Comparison of ENCODE assay signal across 1 cellular context in the genomic region with DNA sequence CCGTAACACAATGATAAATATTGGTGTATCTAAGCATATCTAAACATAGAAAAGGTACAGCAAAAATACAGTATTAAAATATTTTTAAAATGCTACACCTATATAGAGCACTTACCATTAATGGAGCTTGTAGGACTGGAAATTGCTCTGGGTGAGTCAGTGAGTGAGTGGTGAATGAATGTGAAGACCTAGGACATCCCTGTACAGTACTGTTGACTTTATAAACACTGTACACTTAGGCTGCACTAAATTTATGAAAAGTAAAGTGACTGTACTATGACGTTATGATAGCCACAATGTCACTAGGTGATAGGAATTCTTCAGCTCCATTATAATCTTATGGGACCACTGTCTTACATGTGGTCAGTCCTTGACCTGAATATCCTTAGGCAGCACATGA.
TF ChIP-seq lines count a peak whose summit lies in the region.

No MANE protein-coding gene starts in this region.

TF ChIP-seq in IMR-90, 13 proteins besides CTCF, POLR2A, EP300 and RAD21 (continued from another document):
- TF ChIP-seq, protein P1, sequence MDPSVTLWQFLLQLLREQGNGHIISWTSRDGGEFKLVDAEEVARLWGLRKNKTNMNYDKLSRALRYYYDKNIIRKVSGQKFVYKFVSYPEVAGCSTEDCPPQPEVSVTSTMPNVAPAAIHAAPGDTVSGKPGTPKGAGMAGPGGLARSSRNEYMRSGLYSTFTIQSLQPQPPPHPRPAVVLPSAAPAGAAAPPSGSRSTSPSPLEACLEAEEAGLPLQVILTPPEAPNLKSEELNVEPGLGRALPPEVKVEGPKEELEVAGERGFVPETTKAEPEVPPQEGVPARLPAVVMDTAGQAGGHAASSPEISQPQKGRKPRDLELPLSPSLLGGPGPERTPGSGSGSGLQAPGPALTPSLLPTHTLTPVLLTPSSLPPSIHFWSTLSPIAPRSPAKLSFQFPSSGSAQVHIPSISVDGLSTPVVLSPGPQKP (IDR thresholded peaks at IDR 0.05; ENCODE audit: borderline replicate concordance, low read depth, low read length): no peak
TF ChIP-seq in IMR-90: peak in this region for 0.
